ENCODE assay signal across 18 cellular contexts in the genomic region with DNA sequence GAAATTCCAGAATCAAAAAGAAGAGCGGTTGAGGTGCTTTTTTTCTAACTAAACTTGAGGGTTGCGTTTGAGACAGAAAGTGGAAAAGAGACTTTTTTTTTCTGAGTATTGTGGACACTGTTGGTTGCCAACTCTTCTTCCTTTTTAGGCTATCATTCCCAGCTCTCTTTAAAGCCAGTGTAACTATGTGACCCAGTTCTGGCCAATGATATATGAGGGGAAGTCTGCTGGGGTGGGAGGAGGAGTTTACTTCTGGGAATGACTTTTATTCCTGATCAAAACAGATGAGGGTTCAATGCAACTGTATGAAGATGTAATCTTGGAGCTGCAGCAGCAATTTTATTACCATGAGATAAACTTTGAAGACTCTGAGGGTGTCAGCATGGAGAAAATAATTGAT. TPM values are rescaled to one million over a fixed set of nuclear protein-coding genes. Genes with fewer than 3 reads are reported as not detected.
DNase-seq lines count a peak whose midpoint lies in the region; ATAC-seq, FAIRE-seq and TF ChIP-seq lines count a peak whose summit lies in the region.
"Had no signal": no experiment of that assay in that cellular context is flagged by ENCODE, and none has a peak within 500 bp of the region (broad histone marks: within the 10 kb centered on the region; RNA-seq: fewer than 3 reads in every experiment).

No MANE protein-coding gene starts in this region.

- H3K4me1 ChIP-seq in right cardiac atrium (ENCODE audit: control insufficient read depth, insufficient read depth, low read length) (no peaks in the 10 kb centered on the region), H1 (replicated peaks in 1 of 4; ENCODE audit: control insufficient read depth in 3 of 4, insufficient read depth in 4 of 4, low read length in 3 of 4) (no peaks in the 10 kb centered on the region; a peak in 1 of 7 replicates), PC-9 (replicated peaks; ENCODE audit: insufficient read depth) (peaks cover 35% of the 10 kb centered on the region)
- H3K4me1 ChIP-seq: BE2C had no signal

- H3K27me3 ChIP-seq in right cardiac atrium (ENCODE audit: control insufficient read depth, insufficient read depth) (no peaks in the 10 kb centered on the region), H1 (replicated peaks in 1 of 4; ENCODE audit: control insufficient read depth in 3 of 4, extremely low read depth in 1 of 4, insufficient read depth in 3 of 4, low read length in 3 of 4) (no peaks in the 10 kb centered on the region), PC-9 (ENCODE audit: insufficient read depth, low read depth) (no peaks in the 10 kb centered on the region)
- H3K27me3 ChIP-seq: BE2C had no signal

- peak; percentile 69 to 71 for ATAC-seq in right cardiac atrium
- no peak for ATAC-seq in left ventricle myocardium superior
- ATAC-seq in GM21381 (IDR thresholded peaks at IDR 0.05; ENCODE audit: unreplicated experiment) = no peak

- no peak overlapping the region for H3K14ac ChIP-seq in H1 (ENCODE audit: insufficient read length)

- CTCF ChIA-PET in H1 (lab: Charles Lee; ENCODE audit: partially characterized antibody) (interaction anchor here (0.8 to 1.3 kb wide), 2 partner anchors 9 kb away, joined by 3 to 5 read pairs; no protein-coding TSS in a partner anchor), PC-9 (lab: Charles Lee) (no interaction called here)

- H2BK20ac ChIP-seq in H1 (ENCODE audit: low read length) = no peak overlapping the region

- H3K23ac ChIP-seq in H1 (ENCODE audit: insufficient read length) = no peak overlapping the region

- BruUV-seq in PC-9 (replicated peaks; lab: Mats Ljungman, UMichigan) = no TSS peak

- H3K23me2 ChIP-seq in H1 (ENCODE audit: low read depth, low read length) = peaks cover 3% of the 10 kb centered on the region; the same call in 1 of the 2 replicates

- WGBS in right cardiac atrium = 34% methylated on average over 2 of the region's 2 CpGs
- 92% methylated on average over 2 of the region's 2 CpGs; no CpG with 5 or more reads in 1 of the 2 experiments for WGBS in H1 (ENCODE audit: extremely low coverage in 1 of 2, insufficient coverage in 1 of 2, insufficient read length in 1 of 2, insufficient replicate concordance in 2 of 2, low coverage in 1 of 2, low lambda C conversion rate in 2 of 2, missing lambda C conversion rate in 1 of 2), 2 experiments

- H3K18ac ChIP-seq in H1 (ENCODE audit: extremely low read depth, low read length) = no peak overlapping the region

- H4K91ac ChIP-seq in H1 (replicated peaks; ENCODE audit: insufficient read length, low read length) = no peak overlapping the region

- H3K4me2 ChIP-seq in H1 (ENCODE audit: insufficient read depth in 1 of 2, low read depth in 2 of 2, low read length in 2 of 2) = no peak overlapping the region
- H3K4me2 ChIP-seq in PC-9 = no peak overlapping the region

- peak overlapping the region; percentile 67 for H3K4me3 ChIP-seq in right cardiac atrium (ENCODE audit: low read length)
- no peak overlapping the region for H3K4me3 ChIP-seq in H1 (ENCODE audit: extremely low read depth in 1 of 4, insufficient read depth in 2 of 4, low read depth in 3 of 4, low read length in 4 of 4)
- H3K4me3 ChIP-seq in PC-9 = no peak overlapping the region
- H3K4me3 ChIP-seq: HAP-1 had no signal

- DNase-seq in right cardiac atrium (no peak), left ventricle myocardium superior (no peak), OCI-M1 (lab: John Stamatoyannopoulos, UW) (peak; percentile 68), H1 (ENCODE audit: low read depth in 1 of 2, low spot score in 2 of 2) (no peak), NCI-H510A (lab: John Stamatoyannopoulos, UW) (no peak), PC-9 (no peak)
- DNase-seq: ACHN; BE2C; C1 segment of cervical spinal cord; CD4-positive, CD25-positive, alpha-beta regulatory T cell; CD8-positive, alpha-beta memory T cell; COR-L47 had no signal

- no peak for TF ChIP-seq EP300 in H1 (IDR thresholded peaks at IDR 0.05; ENCODE audit: borderline replicate concordance in 1 of 2, low read depth in 2 of 2, low read length in 2 of 2)

- H3K9ac ChIP-seq in H1 (replicated peaks in 1 of 4; ENCODE audit: extremely low read depth in 1 of 4, low read depth in 3 of 4, low read length in 3 of 4) = no peak overlapping the region

- no peaks in the 10 kb centered on the region for H4K20me1 ChIP-seq in H1 (replicated peaks in 1 of 2; ENCODE audit: control insufficient read depth in 1 of 2, insufficient read depth in 2 of 2, low read length in 2 of 2)
- H4K20me1 ChIP-seq in PC-9 (ENCODE audit: insufficient read depth) = no peaks in the 10 kb centered on the region

- no peak for TF ChIP-seq CTCF in H1 (IDR thresholded peaks at IDR 0.05; ENCODE audit: control extremely low read depth in 1 of 3, insufficient read depth in 1 of 3, low read depth in 1 of 3, low read length in 3 of 3)
- TF ChIP-seq CTCF in PC-9 (conservative IDR thresholded peaks at IDR 0.05) = no peak

- H2BK120ac ChIP-seq in H1 (replicated peaks; ENCODE audit: low read depth, low read length) = no peak overlapping the region

- H3K79me1 ChIP-seq in H1 (ENCODE audit: low read depth, low read length) = no peaks in the 10 kb centered on the region

- H3K56ac ChIP-seq in H1 (replicated peaks; ENCODE audit: insufficient read length, low read depth, low read length) = no peak overlapping the region

- no peak for TF ChIP-seq RAD21 in H1 (IDR thresholded peaks at IDR 0.05 in 1 of 2, conservative IDR thresholded peaks at IDR 0.05 in 1 of 2; ENCODE audit: low read depth in 2 of 2, low read length in 2 of 2)

- H2AFZ ChIP-seq in H1 (ENCODE audit: low read length) (0 out of 2 replicates have a peak overlapping the region, but pooled peaks have one; percentile 23), PC-9 (no peak overlapping the region)

- H2BK5ac ChIP-seq in H1 (ENCODE audit: low read depth, low read length) = no peak overlapping the region

- no peaks in the 10 kb centered on the region for H3K79me2 ChIP-seq in H1 (ENCODE audit: control insufficient read depth in 1 of 2, insufficient read depth in 2 of 2, low read length in 2 of 2)
- no peaks in the 10 kb centered on the region for H3K79me2 ChIP-seq in PC-9 (ENCODE audit: low read depth)

- no peak overlapping the region for H2AK5ac ChIP-seq in H1 (ENCODE audit: low read depth, low read length)

- POLR2A ChIA-PET in H1 (lab: Charles Lee; ENCODE audit: partially characterized antibody) = interaction anchor here (1.1 kb wide), 1 partner anchor 33 kb away, joined by 4 read pairs; no protein-coding TSS in a partner anchor
- POLR2A ChIA-PET in PC-9 (lab: Charles Lee; ENCODE audit: unreplicated experiment) = interaction anchor here (0.7 kb wide), 1 partner anchor 267 kb away, joined by 5 read pairs; no protein-coding TSS in a partner anchor

- H3K9me3 ChIP-seq in right cardiac atrium (ENCODE audit: control insufficient read depth, low read length) (no peaks in the 10 kb centered on the region), H1 (ENCODE audit: insufficient read depth in 2 of 2, low read depth in 1 of 2, low read length in 1 of 2) (no peaks in the 10 kb centered on the region), PC-9 (ENCODE audit: insufficient read depth, low read depth) (no peaks in the 10 kb centered on the region)
- H3K9me3 ChIP-seq: BE2C, HAP-1 had no signal

- no peaks in the 10 kb centered on the region for H3K9me2 ChIP-seq in PC-9 (ENCODE audit: insufficient read depth)

- FAIRE-seq in H1 (lab: Jason Lieb, UNC) = no peak
- FAIRE-seq: A204.1, G401.6, GM12891 had no signal

- H3K36me3 ChIP-seq in H1 (ENCODE audit: control insufficient read depth in 2 of 4, insufficient read depth in 4 of 4, low read length in 3 of 4) (no peaks in the 10 kb centered on the region), PC-9 (ENCODE audit: low read depth) (no peaks in the 10 kb centered on the region)
- H3K36me3 ChIP-seq: BE2C, HAP-1 had no signal

- TF ChIP-seq POLR2A in H1 (IDR thresholded peaks at IDR 0.05; ENCODE audit: control extremely low read depth in 1 of 2, low read depth in 2 of 2, low read length in 2 of 2) = no peak

- no peak overlapping the region for H2BK15ac ChIP-seq in H1 (ENCODE audit: low read length)

- H3K27ac ChIP-seq in right cardiac atrium (ENCODE audit: low read length) (no peak overlapping the region), H1 (ENCODE audit: low read depth, low read length) (no peak overlapping the region), PC-9 (no peak overlapping the region)
- H3K27ac ChIP-seq: HL-60 had no signal

- peaks cover 33% of the 10 kb centered on the region for H3F3A ChIP-seq in PC-9 (ENCODE audit: insufficient read depth, low read depth)

- H3K4ac ChIP-seq in H1 (replicated peaks; ENCODE audit: insufficient read length, low read depth, low read length) = no peak overlapping the region

- no peak overlapping the region for H4K5ac ChIP-seq in H1 (ENCODE audit: insufficient read length, low read depth, low read length)

- H2BK12ac ChIP-seq in H1 (ENCODE audit: low read depth, low read length) = no peak overlapping the region

- intact Hi-C loops in right cardiac atrium (cut with DNase I) = no loop called here
- intact Hi-C loops in left ventricle myocardium superior (cut with micrococcal nuclease) = no loop called here
- intact Hi-C loops in PC-9 (cut with micrococcal nuclease; ENCODE audit: unreplicated experiment) = no loop called here

- H4K8ac ChIP-seq in H1 (ENCODE audit: extremely low read depth, insufficient read depth, low read length) = no peak overlapping the region

RNA-seq across cellular contexts. Expression of gene NMNAT2, which starts 17.3 kb away (rescaled TPM):
- total RNA-seq in right cardiac atrium (10 to 100 TPM; 32.8 to 80.6 (median 47.0) TPM), left ventricle myocardium superior (1.2 TPM), PC-9 (2021) (22.5 and 29.2 TPM in 2 replicates)
- polyA plus RNA-seq in right cardiac atrium (14.1 TPM), H1 (2011; rRNA removed) (6.5 and 15.7 TPM in 2 replicates)
- total RNA-seq in H1 (2021; fragmentation: NEBNext Ultra II Directional; extraction: Animal tissue kit (Norgen Biotek cat#: 25700)) = 20.9 and 23.8 TPM in 2 replicates
- 8.1 TPM for polyA plus RNA-seq in H1 (2011; cell fraction: cytosol; rRNA removed)
- 16.2 TPM for polyA plus RNA-seq in H1 (2011; cell fraction: nucleus; rRNA removed)
- 11.2 to 17.4 TPM (median 13.5 TPM) in 4 replicates for polyA plus RNA-seq in H1 (2012, experiment 1 of 2)
- 1.3 TPM for polyA plus RNA-seq in H1 (2012, experiment 2 of 2)
- polyA plus RNA-seq in H1 (2013, experiment 1 of 2) = 12.3 TPM
- 14.0 TPM for polyA plus RNA-seq in H1 (2013, experiment 2 of 2)
- polyA minus RNA-seq in H1 (2011; rRNA and poly(A)+ RNA removed) = 15.5 and 24.1 TPM in 2 replicates
- polyA minus RNA-seq in H1 (2011; cell fraction: cytosol; rRNA and poly(A)+ RNA removed) = 5.6 TPM
- 8.1 TPM for polyA minus RNA-seq in H1 (2011; cell fraction: nucleus; rRNA and poly(A)+ RNA removed)
- total RNA-seq: CD4-positive, CD25-positive, alpha-beta regulatory T cell; CD8-positive, alpha-beta memory T cell had no signal
- polyA plus RNA-seq: CD4-positive, CD25-positive, alpha-beta regulatory T cell; CD8-positive, alpha-beta memory T cell had no signal

RNA-seq across cellular contexts. Expression of gene SMG7, which starts 36.8 kb away (rescaled TPM):
- total RNA-seq in right cardiac atrium (10 to 100 TPM; 35.6 to 50.8 (median 44.0) TPM), left ventricle myocardium superior (49.4 TPM), PC-9 (2021) (56.0 and 72.9 TPM in 2 replicates)
- polyA plus RNA-seq in right cardiac atrium (18.6 TPM), H1 (2011; rRNA removed) (29.9 and 39.3 TPM in 2 replicates)
- total RNA-seq in H1 (2021; fragmentation: NEBNext Ultra II Directional; extraction: Animal tissue kit (Norgen Biotek cat#: 25700)) = 61.2 and 65.6 TPM in 2 replicates
- 29.6 TPM for polyA plus RNA-seq in H1 (2011; cell fraction: cytosol; rRNA removed)
- polyA plus RNA-seq in H1 (2011; cell fraction: nucleus; rRNA removed) = 43.7 TPM
- polyA plus RNA-seq in H1 (2012, experiment 1 of 2) = 31.0 to 49.0 TPM (median 37.6 TPM) in 4 replicates
- polyA plus RNA-seq in H1 (2012, experiment 2 of 2) = 7.1 TPM
- polyA plus RNA-seq in H1 (2013, experiment 1 of 2) = 41.0 TPM
- polyA plus RNA-seq in H1 (2013, experiment 2 of 2) = 40.7 TPM
- polyA minus RNA-seq in H1 (2011; rRNA and poly(A)+ RNA removed) = 87.7 and 139 TPM in 2 replicates
- polyA minus RNA-seq in H1 (2011; cell fraction: cytosol; rRNA and poly(A)+ RNA removed) = 33.3 TPM
- polyA minus RNA-seq in H1 (2011; cell fraction: nucleus; rRNA and poly(A)+ RNA removed) = 81.4 TPM

Comparison
In these comparisons a context has a peak if more than half of its experiments do, and no peak if none do; other contexts are left out.
1. ATAC-seq: peak in right cardiac atrium (2 of 2); none in left ventricle myocardium superior (single experiment) and GM21381 (single experiment).